2 cellular contexts compared by ENCODE assay signal in the genomic region with DNA sequence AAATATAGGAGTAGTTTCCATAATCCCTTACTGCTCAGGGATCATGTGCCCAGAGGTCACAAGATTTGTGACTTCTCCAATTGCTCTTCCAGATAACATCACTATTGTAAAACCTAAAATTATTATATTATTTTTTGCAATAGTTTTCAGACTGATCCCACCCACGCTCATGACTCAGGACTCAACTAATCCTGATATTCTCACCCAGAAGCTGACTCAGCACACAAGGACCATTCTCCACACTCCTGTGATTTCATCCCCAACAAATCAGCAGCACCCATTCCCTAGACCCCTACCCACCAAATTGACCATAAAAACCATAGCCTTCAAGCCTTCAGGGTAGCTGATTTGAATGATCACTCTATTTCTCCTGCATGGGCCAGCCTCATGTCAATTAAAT.
TF ChIP-seq lines count a peak whose summit lies in the region.

No MANE protein-coding gene starts in this region.

TF ChIP-seq in HepG2, 621 proteins besides CTCF, POLR2A, EP300 and RAD21:
- TF ChIP-seq RORA (CRISPR knock-in tag; IDR thresholded peaks at IDR 0.05): no peak
- peak; percentile 54 to 67; a peak in 3 of 4 replicates for TF ChIP-seq MAFK (conservative IDR thresholded peaks at IDR 0.05 in 1 of 2, IDR thresholded peaks at IDR 0.05 in 1 of 2; ENCODE audit: low read length in 2 of 2)
- TF ChIP-seq MAFF (IDR thresholded peaks at IDR 0.05; ENCODE audit: low read depth, low read length): peak; percentile 43
- TF ChIP-seq ZNF790 (CRISPR knock-in tag; IDR thresholded peaks at IDR 0.05; ENCODE audit: borderline replicate concordance): no peak

TF ChIP-seq in K562, 482 proteins besides CTCF, POLR2A, EP300 and RAD21:
- TF ChIP-seq NFE2 (IDR thresholded peaks at IDR 0.05; ENCODE audit: low read depth): peak; percentile 67
- peak; percentile 66 for TF ChIP-seq EGR1 (conservative IDR thresholded peaks at IDR 0.05)
- TF ChIP-seq MAFF (IDR thresholded peaks at IDR 0.05; ENCODE audit: low read length): peak; percentile 69
- TF ChIP-seq MAFG (tag; conservative IDR thresholded peaks at IDR 0.05): peak; percentile 78
- no peak for TF ChIP-seq MYC (IDR thresholded peaks at IDR 0.05; ENCODE audit: low read depth, low read length)
- no peak for TF ChIP-seq MYC (CRISPR knock-in tag; IDR thresholded peaks at IDR 0.05; ENCODE audit: borderline replicate concordance, low read depth)
- peak; percentile 71 for TF ChIP-seq MAFK (IDR thresholded peaks at IDR 0.05; ENCODE audit: low read length)
- TF ChIP-seq ZNF316 (IDR thresholded peaks at IDR 0.05): peak; percentile 93
- TF ChIP-seq GATAD2B (IDR thresholded peaks at IDR 0.05; ENCODE audit: borderline replicate concordance): no peak
- TF ChIP-seq KDM1A (IDR thresholded peaks at IDR 0.05): peak; percentile 27 to 30; a peak in 2 of 4 replicates
- peak; percentile 28; the same call in 1 of the 2 replicates for TF ChIP-seq SOX6 (IDR thresholded peaks at IDR 0.05)
- TF ChIP-seq C11orf30 (IDR thresholded peaks at IDR 0.05; ENCODE audit: low read depth): peak; percentile 87
- TF ChIP-seq, protein P1, sequence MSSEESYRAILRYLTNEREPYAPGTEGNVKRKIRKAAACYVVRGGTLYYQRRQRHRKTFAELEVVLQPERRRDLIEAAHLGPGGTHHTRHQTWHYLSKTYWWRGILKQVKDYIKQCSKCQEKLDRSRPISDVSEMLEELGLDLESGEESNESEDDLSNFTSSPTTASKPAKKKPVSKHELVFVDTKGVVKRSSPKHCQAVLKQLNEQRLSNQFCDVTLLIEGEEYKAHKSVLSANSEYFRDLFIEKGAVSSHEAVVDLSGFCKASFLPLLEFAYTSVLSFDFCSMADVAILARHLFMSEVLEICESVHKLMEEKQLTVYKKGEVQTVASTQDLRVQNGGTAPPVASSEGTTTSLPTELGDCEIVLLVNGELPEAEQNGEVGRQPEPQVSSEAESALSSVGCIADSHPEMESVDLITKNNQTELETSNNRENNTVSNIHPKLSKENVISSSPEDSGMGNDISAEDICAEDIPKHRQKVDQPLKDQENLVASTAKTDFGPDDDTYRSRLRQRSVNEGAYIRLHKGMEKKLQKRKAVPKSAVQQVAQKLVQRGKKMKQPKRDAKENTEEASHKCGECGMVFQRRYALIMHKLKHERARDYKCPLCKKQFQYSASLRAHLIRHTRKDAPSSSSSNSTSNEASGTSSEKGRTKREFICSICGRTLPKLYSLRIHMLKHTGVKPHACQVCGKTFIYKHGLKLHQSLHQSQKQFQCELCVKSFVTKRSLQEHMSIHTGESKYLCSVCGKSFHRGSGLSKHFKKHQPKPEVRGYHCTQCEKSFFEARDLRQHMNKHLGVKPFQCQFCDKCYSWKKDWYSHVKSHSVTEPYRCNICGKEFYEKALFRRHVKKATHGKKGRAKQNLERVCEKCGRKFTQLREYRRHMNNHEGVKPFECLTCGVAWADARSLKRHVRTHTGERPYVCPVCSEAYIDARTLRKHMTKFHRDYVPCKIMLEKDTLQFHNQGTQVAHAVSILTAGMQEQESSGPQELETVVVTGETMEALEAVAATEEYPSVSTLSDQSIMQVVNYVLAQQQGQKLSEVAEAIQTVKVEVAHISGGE (CRISPR knock-in tag; IDR thresholded peaks at IDR 0.05): no peak
- TF ChIP-seq SRSF3 (IDR thresholded peaks at IDR 0.05; ENCODE audit: insufficient read depth, low read length): no peak
